8 cellular contexts compared by ENCODE assay signal in genomic region chr12:56116267-56117081, GRCh38. TPM values are rescaled to one million over a fixed set of nuclear protein-coding genes. Genes with fewer than 3 reads are reported as not detected.
DNase-seq lines count a peak whose midpoint lies in the region; ATAC-seq, FAIRE-seq and TF ChIP-seq lines count a peak whose summit lies in the region.

Gene RPL41, plus strand, starts transcription at chr12:56116633.

- no peaks in the 10 kb centered on the region for H3K36me3 ChIP-seq in uterus

- WGBS in right cardiac atrium, result under 1% methylated on average over 34 of the region's 34 CpGs

- H3K27ac ChIP-seq in angular gyrus (ENCODE audit: low read depth, low read length) (peak within 1 kb of the TSS; percentile 97), right cardiac atrium (ENCODE audit: low read length) (peak within 1 kb of the TSS; percentile 99), uterus (peak within 1 kb of the TSS; percentile 98)

- no peak for DNase-seq in GM12891 (ENCODE audit: insufficient read length, low spot score)
- DNase-seq in NCI-H1930 (lab: John Stamatoyannopoulos, UW), result peak; percentile 90 to 95
- peak; percentile 94 to 98 (median 96) for DNase-seq in right cardiac atrium
- peak; percentile 97 for DNase-seq in putamen (ENCODE audit: low spot score)
- peak; percentile 95 to 97 for DNase-seq in uterus

- TF ChIP-seq POLR2A in GM12891 (IDR thresholded peaks at IDR 0.05; ENCODE audit: low read depth, low read length), result peak; percentile 100
- TF ChIP-seq POLR2A in uterus (IDR thresholded peaks at IDR 0.05), result peak; percentile 96 to 98

- H3K4me3 ChIP-seq in right cardiac atrium (ENCODE audit: low read length) (peak within 1 kb of the TSS; percentile 96), uterus (peak within 1 kb of the TSS; percentile 61 to 77)

- FAIRE-seq in GM12891 (lab: Jason Lieb, UNC), result peak; percentile 94

- TF ChIP-seq CTCF in uterus (IDR thresholded peaks at IDR 0.05), result peak in 1 of 4 experiments; percentile 41

- ATAC-seq in HG02884 (IDR thresholded peaks at IDR 0.05; ENCODE audit: unreplicated experiment) (peak; percentile 33), right cardiac atrium (peak; percentile 76 to 83)

- no peaks in the 10 kb centered on the region for H3K27me3 ChIP-seq in right cardiac atrium (ENCODE audit: control insufficient read depth, insufficient read depth)
- H3K27me3 ChIP-seq in uterus, result no peaks in the 10 kb centered on the region

- H3K4me1 ChIP-seq in right cardiac atrium (ENCODE audit: control insufficient read depth, insufficient read depth, low read length) (peaks cover 6% of the 10 kb centered on the region), uterus (peaks cover 5 to 14% of the 10 kb centered on the region in 2 donors)

- no peaks in the 10 kb centered on the region for H3K9me3 ChIP-seq in right cardiac atrium (ENCODE audit: control insufficient read depth, low read length)
- no peaks in the 10 kb centered on the region for H3K9me3 ChIP-seq in uterus

- intact Hi-C loops in T-helper 2 cell treated with Interferon-gamma antibody and Interleukin-4, amounts not matched to agents 100 ng/mL and 5 ng/mL, for 36 hours (cut with micrococcal nuclease), result loop anchor here (1.0 to 5.0 kb wide), 7 partner anchors 69 to 571 kb away; partner anchors contain the start of genes ORMDL2, PTGES3, RPS26 and SARNP
- intact Hi-C loops in right cardiac atrium (cut with DNase I), result loop anchor here in 1 of 4 donors (5.0 kb wide), 1 partner anchor 41 kb away; the partner anchor contains the start of gene MYL6
- intact Hi-C loops in uterus (cut with DNase I; ENCODE audit: low total_unique reads), result loop anchor here (5.0 kb wide), 1 partner anchor 106 kb away; the partner anchor contains the start of genes NABP2 and RNF41

TF ChIP-seq in GM12891, 5 proteins besides CTCF, POLR2A, EP300 and RAD21:
- TF ChIP-seq POLR2AphosphoS5 (IDR thresholded peaks at IDR 0.05; ENCODE audit: low read depth, low read length), result peak; percentile 100
- peak; percentile 96 for TF ChIP-seq POU2F2 (IDR thresholded peaks at IDR 0.05; ENCODE audit: low read depth, low read length)
- TF ChIP-seq PAX5 (IDR thresholded peaks at IDR 0.05; ENCODE audit: insufficient read depth, low read length, severe bottlenecking), result no peak
- peak; percentile 79 for TF ChIP-seq SPI1 (IDR thresholded peaks at IDR 0.05; ENCODE audit: low read depth, low read length)
- TF ChIP-seq TAF1 (IDR thresholded peaks at IDR 0.05; ENCODE audit: low read depth, low read length), result peak; percentile 99
TF ChIP-seq in GM12891: peak in this region for 4.

RNA-seq across cellular contexts. Expression of gene RPL41, which starts in this region (rescaled TPM):
- 12,117 TPM for polyA plus RNA-seq in GM12891 (2012; ENCODE audit: low read depth, missing spikeins)
- total RNA-seq in T-helper 2 cell treated with Interferon-gamma antibody and Interleukin-4, amounts not matched to agents 100 ng/mL and 5 ng/mL, for 36 hours, result 3,715 and 3,764 TPM in 2 replicates
- 1,000 to 10,000 TPM; 2,156 to 2,505 (median 2,353) TPM for total RNA-seq in right cardiac atrium
- polyA plus RNA-seq in right cardiac atrium, result 2,026 TPM
- 1,000 to 10,000 TPM; 1,022 to 4,789 (median 2,600) TPM for total RNA-seq in uterus
